ENCODE assay signal across 22 cellular contexts in genomic region chr4:25060179-25060578, GRCh38. TPM values are rescaled to one million over a fixed set of nuclear protein-coding genes. Genes with fewer than 3 reads are reported as not detected.
DNase-seq lines count a peak whose midpoint lies in the region; ATAC-seq, FAIRE-seq and TF ChIP-seq lines count a peak whose summit lies in the region.
"Had no signal": no experiment of that assay in that cellular context is flagged by ENCODE, and none has a peak within 500 bp of the region (broad histone marks: within the 10 kb centered on the region; RNA-seq: fewer than 3 reads in every experiment).

No MANE protein-coding gene starts in this region.

- no peak overlapping the region for H3K4me3 ChIP-seq in GM23338
- no peak overlapping the region for H3K4me3 ChIP-seq in smooth muscle cell
- H3K4me3 ChIP-seq: GM12878, PC-9 had no signal

- H3K4me1 Mint-ChIP-seq in GM23338 (peaks cover 17% of the 10 kb centered on the region), nephron (peaks cover 24% of the 10 kb centered on the region)

- H3K27me3 Mint-ChIP-seq in GM23338 (ENCODE audit: insufficient read depth, low read depth, poor library complexity), result peaks cover 2% of the 10 kb centered on the region
- H3K27me3 Mint-ChIP-seq in nephron (ENCODE audit: low read depth), result peaks cover 4% of the 10 kb centered on the region

- no peaks in the 10 kb centered on the region for H3K9me3 ChIP-seq in smooth muscle cell (replicated peaks; ENCODE audit: low read depth)

- FAIRE-seq in RCC 7860 (lab: Jason Lieb, UNC), result no peak
- FAIRE-seq: GM12878 had no signal

- H3K36me3 ChIP-seq in GM23338 (ENCODE audit: insufficient read depth), result no peaks in the 10 kb centered on the region
- no peaks in the 10 kb centered on the region for H3K36me3 ChIP-seq in smooth muscle cell (ENCODE audit: low read depth)

- H3K79me2 ChIP-seq in GM23338 (replicated peaks; ENCODE audit: insufficient read depth) (no peaks in the 10 kb centered on the region), smooth muscle cell (ENCODE audit: low read depth) (no peaks in the 10 kb centered on the region)

- no peaks in the 10 kb centered on the region for H3F3A ChIP-seq in GM23338 (replicated peaks; ENCODE audit: low read depth)
- H3F3A ChIP-seq in smooth muscle cell (ENCODE audit: low read depth), result no peaks in the 10 kb centered on the region

- H3K4me3 Mint-ChIP-seq in GM23338 (no peak overlapping the region), nephron (no peak overlapping the region)
- H3K4me3 Mint-ChIP-seq: CD4-positive, alpha-beta T cell; H9 had no signal

- no peak for DNase-seq in GM23338 (ENCODE audit: low spot score)
- DNase-seq in amniotic epithelial cell (ENCODE audit: low read depth), result peak; percentile 34
- no peak for DNase-seq in smooth muscle cell (lab: John Stamatoyannopoulos, UW; ENCODE audit: unreplicated experiment)
- DNase-seq in RCC 7860 (ENCODE audit: low spot score), result no peak
- DNase-seq in NCI-H2107 (lab: John Stamatoyannopoulos, UW), result no peak
- DNase-seq in activated T-cell treated with anti-CD3 and anti-CD28 coated beads for 4 hours, result no peak
- DNase-seq: CD4-positive, alpha-beta T cell; COR-L47; DMS79 treated with DMSO at 0.1 percent for 48 hours; H9; HFFc6; KG1; NCI-H1105; NCI-H146; NCI-H2029; NCI-H226; NCI-H510A treated with DMSO at 0.1 percent for 48 hours; NCI-H748 treated with DMSO at 0.1 percent for 48 hours; PC-9 had no signal

- no peak for TF ChIP-seq CTCF in GM23338 (conservative IDR thresholded peaks at IDR 0.05; ENCODE audit: low read depth in 2 of 2)
- no peak for TF ChIP-seq CTCF in nephron (IDR thresholded peaks at IDR 0.05; ENCODE audit: unreplicated experiment in 3 of 3)
- no peak for TF ChIP-seq CTCF in smooth muscle cell (IDR thresholded peaks at IDR 0.05; ENCODE audit: borderline replicate concordance, insufficient read depth, poor library complexity, severe bottlenecking)

- H4K20me1 ChIP-seq in GM23338 (replicated peaks; ENCODE audit: insufficient read depth) (no peaks in the 10 kb centered on the region), smooth muscle cell (ENCODE audit: low read depth) (no peaks in the 10 kb centered on the region)

- H3K4me1 ChIP-seq in GM23338 (ENCODE audit: insufficient read depth), result peaks cover 19% of the 10 kb centered on the region
- H3K4me1 ChIP-seq in smooth muscle cell (ENCODE audit: low read depth), result peaks cover 3% of the 10 kb centered on the region

- H2AFZ ChIP-seq in GM23338, result no peak overlapping the region
- no peak overlapping the region for H2AFZ ChIP-seq in smooth muscle cell (ENCODE audit: low read depth)
- H2AFZ ChIP-seq: PC-9 had no signal

- no peaks in the 10 kb centered on the region for H3K27me3 ChIP-seq in GM23338 (ENCODE audit: insufficient read depth)
- no peaks in the 10 kb centered on the region for H3K27me3 ChIP-seq in smooth muscle cell (ENCODE audit: low read depth)

- H3K4me2 ChIP-seq in GM23338, result no peak overlapping the region
- H3K4me2 ChIP-seq in smooth muscle cell, result peak overlapping the region; percentile 76
- H3K4me2 ChIP-seq: PC-9 had no signal

- H3K27ac ChIP-seq in GM23338 (ENCODE audit: low read depth) (no peak overlapping the region), smooth muscle cell (ENCODE audit: low read depth) (peak overlapping the region; percentile 83)
- H3K27ac ChIP-seq: PC-9, RWPE1 had no signal

- H3K36me3 Mint-ChIP-seq in GM23338 (ENCODE audit: low read depth) (peaks cover 3% of the 10 kb centered on the region; the same call in 2 of the 3 replicates), nephron (ENCODE audit: low read depth) (no peaks in the 10 kb centered on the region)

- no peaks in the 10 kb centered on the region for H3K9me3 Mint-ChIP-seq in GM23338
- peaks cover 7% of the 10 kb centered on the region for H3K9me3 Mint-ChIP-seq in nephron
- H3K9me3 Mint-ChIP-seq: CD4-positive, alpha-beta T cell; HFFc6 had no signal

- H3K9me2 ChIP-seq in GM23338 (ENCODE audit: insufficient read depth), result no peaks in the 10 kb centered on the region

- WGBS in smooth muscle cell (ENCODE audit: low lambda C conversion rate), result 56% methylated on average over 3 of the region's 3 CpGs

- no peak overlapping the region for H3K9ac ChIP-seq in smooth muscle cell (ENCODE audit: low read depth)

- ATAC-seq in GM23338, result no peak
- ATAC-seq: GM12878 had no signal

- peak overlapping the region; percentile 27; the same call in 1 of the 2 replicates for H3K27ac Mint-ChIP-seq in GM23338
- peak overlapping the region; percentile 87 to 93 (median 90) for H3K27ac Mint-ChIP-seq in nephron
- H3K27ac Mint-ChIP-seq: CD4-positive, alpha-beta T cell; H9 had no signal

TF ChIP-seq in GM23338, 12 proteins besides CTCF, POLR2A, EP300 and RAD21 (continues in another document):
- TF ChIP-seq ZNF331 (CRISPR knock-in tag; IDR thresholded peaks at IDR 0.05; ENCODE audit: low read depth) (no peak), POLR2AphosphoS5 (IDR thresholded peaks at IDR 0.05; ENCODE audit: low read depth) (no peak), NANOG (IDR thresholded peaks at IDR 0.05; ENCODE audit: borderline replicate concordance) (no peak), ETS1 (IDR thresholded peaks at IDR 0.05) (no peak), EZH2phosphoT487 (IDR thresholded peaks at IDR 0.05; ENCODE audit: unreplicated experiment) (no peak), JUNB (IDR thresholded peaks at IDR 0.05; ENCODE audit: unreplicated experiment) (no peak), ZNF114 (CRISPR knock-in tag; IDR thresholded peaks at IDR 0.05) (no peak), CREB1 (CRISPR knock-in tag; IDR thresholded peaks at IDR 0.05; ENCODE audit: low read depth) (no peak), STAT1 (IDR thresholded peaks at IDR 0.05; ENCODE audit: unreplicated experiment) (no peak), REST (IDR thresholded peaks at IDR 0.05; ENCODE audit: unreplicated experiment) (no peak), EZH2 (IDR thresholded peaks at IDR 0.05; ENCODE audit: low read depth, unreplicated experiment) (no peak)

RNA-seq across cellular contexts. Expression of gene LGI2, which starts 29.4 kb away (rescaled TPM):
- total RNA-seq in GM23338 (2014; rRNA removed; shearing (Covaris generic)), result 6.2 and 8.0 TPM in 2 replicates
- polyA plus RNA-seq in GM23338 (2016; fragmentation: Nextera tagmentation; extraction: Ambion mirVana) (0.63 and 0.82 TPM in 2 replicates), smooth muscle cell (2.1 and 9.3 TPM in 2 replicates)
- total RNA-seq in smooth muscle cell, result 3.1 and 9.1 TPM in 2 replicates
- total RNA-seq: CD4-positive, alpha-beta T cell; GM12878; HFFc6; PC-9 had no signal
- polyA plus RNA-seq: GM12878 had no signal
